Comparison of ENCODE assay signal across 1 cellular context in the genomic region with DNA sequence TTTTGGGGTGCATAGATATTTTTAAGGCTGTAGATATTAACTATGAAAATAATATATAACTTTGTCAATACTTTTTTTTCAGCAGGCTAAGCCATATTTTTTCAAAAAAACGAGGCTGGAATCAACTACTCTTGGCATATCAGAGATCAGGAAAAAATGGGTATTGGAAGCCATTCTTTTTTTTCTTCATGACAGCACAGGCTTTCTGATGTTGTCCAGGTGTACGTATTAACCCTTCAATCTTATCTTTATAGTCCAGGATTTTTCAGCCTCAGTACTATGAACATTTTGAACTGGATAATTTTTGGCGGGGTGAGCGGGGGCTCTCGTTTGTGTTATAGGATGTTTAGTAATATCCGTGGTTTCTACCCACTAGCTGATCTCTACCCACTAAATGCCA.
TF ChIP-seq lines count a peak whose summit lies in the region.

No MANE protein-coding gene starts in this region.

TF ChIP-seq in GM23338, 12 proteins besides CTCF, POLR2A, EP300 and RAD21 (continued from another document):
- TF ChIP-seq, protein P1, sequence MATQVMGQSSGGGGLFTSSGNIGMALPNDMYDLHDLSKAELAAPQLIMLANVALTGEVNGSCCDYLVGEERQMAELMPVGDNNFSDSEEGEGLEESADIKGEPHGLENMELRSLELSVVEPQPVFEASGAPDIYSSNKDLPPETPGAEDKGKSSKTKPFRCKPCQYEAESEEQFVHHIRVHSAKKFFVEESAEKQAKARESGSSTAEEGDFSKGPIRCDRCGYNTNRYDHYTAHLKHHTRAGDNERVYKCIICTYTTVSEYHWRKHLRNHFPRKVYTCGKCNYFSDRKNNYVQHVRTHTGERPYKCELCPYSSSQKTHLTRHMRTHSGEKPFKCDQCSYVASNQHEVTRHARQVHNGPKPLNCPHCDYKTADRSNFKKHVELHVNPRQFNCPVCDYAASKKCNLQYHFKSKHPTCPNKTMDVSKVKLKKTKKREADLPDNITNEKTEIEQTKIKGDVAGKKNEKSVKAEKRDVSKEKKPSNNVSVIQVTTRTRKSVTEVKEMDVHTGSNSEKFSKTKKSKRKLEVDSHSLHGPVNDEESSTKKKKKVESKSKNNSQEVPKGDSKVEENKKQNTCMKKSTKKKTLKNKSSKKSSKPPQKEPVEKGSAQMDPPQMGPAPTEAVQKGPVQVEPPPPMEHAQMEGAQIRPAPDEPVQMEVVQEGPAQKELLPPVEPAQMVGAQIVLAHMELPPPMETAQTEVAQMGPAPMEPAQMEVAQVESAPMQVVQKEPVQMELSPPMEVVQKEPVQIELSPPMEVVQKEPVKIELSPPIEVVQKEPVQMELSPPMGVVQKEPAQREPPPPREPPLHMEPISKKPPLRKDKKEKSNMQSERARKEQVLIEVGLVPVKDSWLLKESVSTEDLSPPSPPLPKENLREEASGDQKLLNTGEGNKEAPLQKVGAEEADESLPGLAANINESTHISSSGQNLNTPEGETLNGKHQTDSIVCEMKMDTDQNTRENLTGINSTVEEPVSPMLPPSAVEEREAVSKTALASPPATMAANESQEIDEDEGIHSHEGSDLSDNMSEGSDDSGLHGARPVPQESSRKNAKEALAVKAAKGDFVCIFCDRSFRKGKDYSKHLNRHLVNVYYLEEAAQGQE (IDR thresholded peaks at IDR 0.05; ENCODE audit: unreplicated experiment): no peak
- TF ChIP-seq, protein P2, sequence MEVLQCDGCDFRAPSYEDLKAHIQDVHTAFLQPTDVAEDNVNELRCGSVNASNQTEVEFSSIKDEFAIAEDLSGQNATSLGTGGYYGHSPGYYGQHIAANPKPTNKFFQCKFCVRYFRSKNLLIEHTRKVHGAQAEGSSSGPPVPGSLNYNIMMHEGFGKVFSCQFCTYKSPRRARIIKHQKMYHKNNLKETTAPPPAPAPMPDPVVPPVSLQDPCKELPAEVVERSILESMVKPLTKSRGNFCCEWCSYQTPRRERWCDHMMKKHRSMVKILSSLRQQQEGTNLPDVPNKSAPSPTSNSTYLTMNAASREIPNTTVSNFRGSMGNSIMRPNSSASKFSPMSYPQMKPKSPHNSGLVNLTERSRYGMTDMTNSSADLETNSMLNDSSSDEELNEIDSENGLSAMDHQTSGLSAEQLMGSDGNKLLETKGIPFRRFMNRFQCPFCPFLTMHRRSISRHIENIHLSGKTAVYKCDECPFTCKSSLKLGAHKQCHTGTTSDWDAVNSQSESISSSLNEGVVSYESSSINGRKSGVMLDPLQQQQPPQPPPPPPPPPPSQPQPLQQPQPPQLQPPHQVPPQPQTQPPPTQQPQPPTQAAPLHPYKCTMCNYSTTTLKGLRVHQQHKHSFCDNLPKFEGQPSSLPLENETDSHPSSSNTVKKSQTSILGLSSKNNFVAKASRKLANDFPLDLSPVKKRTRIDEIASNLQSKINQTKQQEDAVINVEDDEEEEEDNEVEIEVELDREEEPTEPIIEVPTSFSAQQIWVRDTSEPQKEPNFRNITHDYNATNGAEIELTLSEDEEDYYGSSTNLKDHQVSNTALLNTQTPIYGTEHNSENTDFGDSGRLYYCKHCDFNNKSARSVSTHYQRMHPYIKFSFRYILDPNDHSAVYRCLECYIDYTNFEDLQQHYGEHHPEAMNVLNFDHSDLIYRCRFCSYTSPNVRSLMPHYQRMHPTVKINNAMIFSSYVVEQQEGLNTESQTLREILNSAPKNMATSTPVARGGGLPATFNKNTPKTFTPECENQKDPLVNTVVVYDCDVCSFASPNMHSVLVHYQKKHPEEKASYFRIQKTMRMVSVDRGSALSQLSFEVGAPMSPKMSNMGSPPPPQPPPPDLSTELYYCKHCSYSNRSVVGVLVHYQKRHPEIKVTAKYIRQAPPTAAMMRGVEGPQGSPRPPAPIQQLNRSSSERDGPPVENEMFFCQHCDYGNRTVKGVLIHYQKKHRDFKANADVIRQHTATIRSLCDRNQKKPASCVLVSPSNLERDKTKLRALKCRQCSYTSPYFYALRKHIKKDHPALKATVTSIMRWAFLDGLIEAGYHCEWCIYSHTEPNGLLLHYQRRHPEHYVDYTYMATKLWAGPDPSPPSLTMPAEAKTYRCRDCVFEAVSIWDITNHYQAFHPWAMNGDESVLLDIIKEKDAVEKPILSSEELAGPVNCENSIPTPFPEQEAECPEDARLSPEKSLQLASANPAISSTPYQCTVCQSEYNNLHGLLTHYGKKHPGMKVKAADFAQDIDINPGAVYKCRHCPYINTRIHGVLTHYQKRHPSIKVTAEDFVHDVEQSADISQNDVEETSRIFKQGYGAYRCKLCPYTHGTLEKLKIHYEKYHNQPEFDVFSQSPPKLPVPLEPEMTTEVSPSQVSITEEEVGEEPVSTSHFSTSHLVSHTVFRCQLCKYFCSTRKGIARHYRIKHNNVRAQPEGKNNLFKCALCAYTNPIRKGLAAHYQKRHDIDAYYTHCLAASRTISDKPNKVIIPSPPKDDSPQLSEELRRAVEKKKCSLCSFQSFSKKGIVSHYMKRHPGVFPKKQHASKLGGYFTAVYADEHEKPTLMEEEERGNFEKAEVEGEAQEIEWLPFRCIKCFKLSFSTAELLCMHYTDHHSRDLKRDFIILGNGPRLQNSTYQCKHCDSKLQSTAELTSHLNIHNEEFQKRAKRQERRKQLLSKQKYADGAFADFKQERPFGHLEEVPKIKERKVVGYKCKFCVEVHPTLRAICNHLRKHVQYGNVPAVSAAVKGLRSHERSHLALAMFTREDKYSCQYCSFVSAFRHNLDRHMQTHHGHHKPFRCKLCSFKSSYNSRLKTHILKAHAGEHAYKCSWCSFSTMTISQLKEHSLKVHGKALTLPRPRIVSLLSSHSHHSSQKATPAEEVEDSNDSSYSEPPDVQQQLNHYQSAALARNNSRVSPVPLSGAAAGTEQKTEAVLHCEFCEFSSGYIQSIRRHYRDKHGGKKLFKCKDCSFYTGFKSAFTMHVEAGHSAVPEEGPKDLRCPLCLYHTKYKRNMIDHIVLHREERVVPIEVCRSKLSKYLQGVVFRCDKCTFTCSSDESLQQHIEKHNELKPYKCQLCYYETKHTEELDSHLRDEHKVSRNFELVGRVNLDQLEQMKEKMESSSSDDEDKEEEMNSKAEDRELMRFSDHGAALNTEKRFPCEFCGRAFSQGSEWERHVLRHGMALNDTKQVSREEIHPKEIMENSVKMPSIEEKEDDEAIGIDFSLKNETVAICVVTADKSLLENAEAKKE (CRISPR knock-in tag; IDR thresholded peaks at IDR 0.05): no peak
- TF ChIP-seq ZNF114 (CRISPR knock-in tag; IDR thresholded peaks at IDR 0.05) (no peak), EZH2 (IDR thresholded peaks at IDR 0.05; ENCODE audit: low read depth, unreplicated experiment) (no peak), CREB1 (CRISPR knock-in tag; IDR thresholded peaks at IDR 0.05; ENCODE audit: low read depth) (no peak), EZH2phosphoT487 (IDR thresholded peaks at IDR 0.05; ENCODE audit: unreplicated experiment) (no peak)
